ENCODE assay signal across 8 cellular contexts in genomic region chr3:11236588-11237461, GRCh38. TPM values are rescaled to one million over a fixed set of nuclear protein-coding genes. Genes with fewer than 3 reads are reported as not detected.
A peak's percentile ranks its signal among the peaks of the same experiment; 100 is the strongest.
DNase-seq lines count a peak whose midpoint lies in the region; ATAC-seq, FAIRE-seq and TF ChIP-seq lines count a peak whose summit lies in the region.

No MANE protein-coding gene starts in this region.

- H3K27ac Mint-ChIP-seq in activated T-cell treated with anti-CD3 and anti-CD28 coated beads, Interleukin-2, amount 50 U/mL, for 72 hours: peak overlapping the region; percentile 72

- H3K4me3 Mint-ChIP-seq in activated T-cell treated with anti-CD3 and anti-CD28 coated beads, Interleukin-2, amount 50 U/mL, for 72 hours: no peak overlapping the region

- H3K79me2 ChIP-seq in OCI-LY3 (ENCODE audit: low read length) (no peaks in the 10 kb centered on the region), parathyroid adenoma (no peaks in the 10 kb centered on the region)

- DNase-seq in DMS153 (lab: John Stamatoyannopoulos, UW): peak; percentile 40
- DNase-seq in activated T-cell treated with anti-CD3 and anti-CD28 coated beads, Interleukin-2, amount 50 U/mL, for 72 hours: peak; percentile 85
- DNase-seq in foreskin keratinocyte: peak in 1 of 2 donors; percentile 66
- DNase-seq in urothelium cell line (ENCODE audit: low spot score): peak; percentile 56
- no peak for DNase-seq in GF-D8 (lab: John Stamatoyannopoulos, UW)

- peaks cover 4 to 6% of the 10 kb centered on the region in 2 donors for H3K9me3 Mint-ChIP-seq in activated T-cell treated with anti-CD3 and anti-CD28 coated beads, Interleukin-2, amount 50 U/mL, for 72 hours

- H3K9ac ChIP-seq in OCI-LY3 (ENCODE audit: low read length): no peak overlapping the region
- no peak overlapping the region for H3K9ac ChIP-seq in parathyroid adenoma

- H3K4me2 ChIP-seq in OCI-LY3 (ENCODE audit: low read length): peak overlapping the region; percentile 14; the same call in 1 of the 2 replicates
- H3K4me2 ChIP-seq in parathyroid adenoma (ENCODE audit: low read length): no peak overlapping the region

- H3K27me3 Mint-ChIP-seq in activated T-cell treated with anti-CD3 and anti-CD28 coated beads, Interleukin-2, amount 50 U/mL, for 72 hours (ENCODE audit: low read depth): peaks cover 32% of the 10 kb centered on the region

- ATAC-seq in HG02973 (IDR thresholded peaks at IDR 0.05; ENCODE audit: unreplicated experiment) (peak; percentile 74), foreskin keratinocyte (peak; percentile 67)
- ATAC-seq in activated T-cell treated with anti-CD3 and anti-CD28 coated beads, Interleukin-2, amount 50 U/mL, for 72 hours (replicated peaks in 1 of 2): no peak

- H3K36me3 ChIP-seq in OCI-LY3 (replicated peaks; ENCODE audit: low read depth, low read length): no peaks in the 10 kb centered on the region
- no peaks in the 10 kb centered on the region for H3K36me3 ChIP-seq in parathyroid adenoma (ENCODE audit: control insufficient read depth, insufficient read depth, low read length)

- H3K9me3 ChIP-seq in OCI-LY3 (ENCODE audit: insufficient read depth, low read length) (peaks cover 7% of the 10 kb centered on the region; the same call in 1 of the 2 replicates), parathyroid adenoma (ENCODE audit: control insufficient read depth, low read length) (no peaks in the 10 kb centered on the region)

- TF ChIP-seq CTCF in OCI-LY3 (IDR thresholded peaks at IDR 0.05; ENCODE audit: low read depth, low read length) (peak; percentile 54), foreskin keratinocyte (conservative IDR thresholded peaks at IDR 0.05) (peak; percentile 94), parathyroid adenoma (IDR thresholded peaks at IDR 0.05) (peak; percentile 83)

- H2AFZ ChIP-seq in OCI-LY3 (ENCODE audit: low read depth, low read length) (no peak overlapping the region), parathyroid adenoma (no peak overlapping the region)

- no peaks in the 10 kb centered on the region for H4K20me1 ChIP-seq in OCI-LY3 (ENCODE audit: insufficient read depth, low read length)

- H3K4me3 ChIP-seq in OCI-LY3 (ENCODE audit: low read length) (no peak overlapping the region), parathyroid adenoma (ENCODE audit: low read depth, low read length) (no peak overlapping the region)

- peaks cover 8% of the 10 kb centered on the region for H3K4me1 ChIP-seq in OCI-LY3 (ENCODE audit: low read length)
- peaks cover 32% of the 10 kb centered on the region for H3K4me1 ChIP-seq in foreskin keratinocyte
- no peaks in the 10 kb centered on the region for H3K4me1 ChIP-seq in parathyroid adenoma

- peaks cover 24% of the 10 kb centered on the region for H3K27me3 ChIP-seq in OCI-LY3 (ENCODE audit: low read depth, low read length)
- H3K27me3 ChIP-seq in foreskin keratinocyte: no peaks in the 10 kb centered on the region
- no peaks in the 10 kb centered on the region for H3K27me3 ChIP-seq in parathyroid adenoma (ENCODE audit: control insufficient read depth, insufficient read depth, low read length)

- no peak overlapping the region for H3K27ac ChIP-seq in OCI-LY3 (ENCODE audit: low read length)
- peak overlapping the region; percentile 2 for H3K27ac ChIP-seq in foreskin keratinocyte
- H3K27ac ChIP-seq in parathyroid adenoma: no peak overlapping the region

- peaks cover 8 to 10% of the 10 kb centered on the region in 2 donors for H3K36me3 Mint-ChIP-seq in activated T-cell treated with anti-CD3 and anti-CD28 coated beads, Interleukin-2, amount 50 U/mL, for 72 hours (ENCODE audit: insufficient read depth in 2 of 2)

- peaks cover 49% of the 10 kb centered on the region for H3K4me1 Mint-ChIP-seq in activated T-cell treated with anti-CD3 and anti-CD28 coated beads, Interleukin-2, amount 50 U/mL, for 72 hours (ENCODE audit: low read depth)

- no peak for FAIRE-seq in urothelium cell line (lab: Jason Lieb, UNC)

RNA-seq across cellular contexts. Expression of gene ATG7, which starts 35.4 kb away (rescaled TPM):
- 10 to 100 TPM; 29.7 to 38.2 TPM for total RNA-seq in activated T-cell treated with anti-CD3 and anti-CD28 coated beads, Interleukin-2, amount 50 U/mL, for 72 hours
- total RNA-seq in foreskin keratinocyte: 39.2 and 39.8 TPM in 2 replicates
- polyA plus RNA-seq in foreskin keratinocyte: 22.6 and 24.7 TPM in 2 replicates

Comparison
In these comparisons a context has a peak if more than half of its experiments do, and no peak if none do; other contexts are left out.
1. ATAC-seq: peak in HG02973 (single experiment) and foreskin keratinocyte (single experiment); none in activated T-cell treated with anti-CD3 and anti-CD28 coated beads, Interleukin-2, amount 50 U/mL, for 72 hours (0 of 2).
2. Peak in every context shown above with its lines, with median percentiles within 50 percentile points of each other: CTCF ChIP-seq.